19 cellular contexts compared by ENCODE assay signal in the genomic region with DNA sequence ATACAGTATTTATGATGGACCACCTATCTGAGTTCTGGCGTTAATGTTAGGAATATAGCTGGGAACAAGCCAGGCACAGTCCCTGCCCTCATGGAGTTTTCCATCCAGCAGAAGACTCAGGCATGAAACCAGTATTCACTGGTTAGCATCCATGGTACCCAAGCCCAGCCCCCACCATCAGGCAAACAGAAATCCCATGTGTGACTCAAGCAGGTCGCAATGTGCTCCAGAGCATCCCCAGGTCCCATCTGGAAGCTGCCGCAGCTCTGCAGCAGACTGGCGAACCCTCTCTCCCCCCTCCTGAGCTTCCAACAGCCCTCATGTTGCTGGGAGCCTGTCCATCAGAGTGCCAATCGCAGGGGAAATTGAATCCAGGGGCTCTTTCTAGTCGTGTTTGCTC.
"Had no signal": no experiment of that assay in that cellular context is flagged by ENCODE, and none has a peak within 500 bp of the region (broad histone marks: within the 10 kb centered on the region; RNA-seq: fewer than 3 reads in every experiment).

No MANE protein-coding gene starts in this region.

- H3K27ac Mint-ChIP-seq: natural killer cell treated with Interleukin-12 subunit alpha and Interleukin-12 subunit beta and Interleukin-15 and Interleukin-18, amount 100 ng/mL, for 72 hours had no signal

- ATAC-seq: heart right ventricle; lower lobe of right lung; natural killer cell treated with Interleukin-12 subunit alpha and Interleukin-12 subunit beta and Interleukin-15 and Interleukin-18, amount 100 ng/mL, for 72 hours had no signal

- H3K4me1 ChIP-seq: colonic mucosa, heart right ventricle, left ventricle myocardium inferior, lower lobe of right lung, right atrium auricular region, sigmoid colon, stomach, transverse colon had no signal

- DNase-seq: colonic mucosa; dermis blood vessel endothelial cell; heart right ventricle; hypothalamus; islet precursor cell; left ventricle myocardium inferior; lower lobe of right lung; mesenchymal stem cell; midbrain; posterior cingulate gyrus; sigmoid colon; stimulated activated naive CD4-positive, alpha-beta T cell; stomach; substantia nigra; transverse colon had no signal

- H3K36me3 ChIP-seq: colonic mucosa, heart right ventricle, left ventricle myocardium inferior, lower lobe of right lung, right atrium auricular region, sigmoid colon, stomach, thoracic aorta, transverse colon had no signal

- H3K4me3 ChIP-seq: colonic mucosa, heart right ventricle, left ventricle myocardium inferior, lower lobe of right lung, right atrium auricular region, sigmoid colon, skin epidermis, stomach, thoracic aorta, transverse colon had no signal

- H3K9me3 ChIP-seq: colonic mucosa, heart right ventricle, left ventricle myocardium inferior, lower lobe of right lung, right atrium auricular region, sigmoid colon, stomach, thoracic aorta, transverse colon had no signal

- H3K27me3 ChIP-seq: colonic mucosa, right atrium auricular region had no signal

- H3K27ac ChIP-seq: colonic mucosa, heart right ventricle, left ventricle myocardium inferior, lower lobe of right lung, right atrium auricular region, sigmoid colon, skin epidermis, stomach, thoracic aorta, transverse colon had no signal

- H3K9me3 Mint-ChIP-seq: natural killer cell treated with Interleukin-12 subunit alpha and Interleukin-12 subunit beta and Interleukin-15 and Interleukin-18, amount 100 ng/mL, for 72 hours had no signal

- H3K36me3 Mint-ChIP-seq: natural killer cell treated with Interleukin-12 subunit alpha and Interleukin-12 subunit beta and Interleukin-15 and Interleukin-18, amount 100 ng/mL, for 72 hours had no signal

- H3K4me3 Mint-ChIP-seq: natural killer cell treated with Interleukin-12 subunit alpha and Interleukin-12 subunit beta and Interleukin-15 and Interleukin-18, amount 100 ng/mL, for 72 hours had no signal
